In genomic region chr22:44676441-44677298, GRCh38 we compare ENCODE assay signal across 8 cellular contexts. TPM values are rescaled to one million over a fixed set of nuclear protein-coding genes. Genes with fewer than 3 reads are reported as not detected.
A peak's percentile ranks its signal among the peaks of the same experiment; 100 is the strongest.
DNase-seq lines count a peak whose midpoint lies in the region; ATAC-seq lines count a peak whose summit lies in the region.
"Had no signal": no experiment of that assay in that cellular context is flagged by ENCODE, and none has a peak within 500 bp of the region (broad histone marks: within the 10 kb centered on the region; RNA-seq: fewer than 3 reads in every experiment).

No MANE protein-coding gene starts in this region.

- H3K23ac ChIP-seq in neuronal stem cell (ENCODE audit: low read depth, low read length, poor library complexity): peak overlapping the region; percentile 21

- H4K8ac ChIP-seq in neuronal stem cell (ENCODE audit: low read depth, low read length): no peak overlapping the region

- peaks cover 47 to 64% of the 10 kb centered on the region in 2 donors for H3K4me1 Mint-ChIP-seq in effector memory CD8-positive, alpha-beta T cell (ENCODE audit: low read depth in 2 of 2)

- H3K27me3 ChIP-seq in neuronal stem cell (ENCODE audit: control insufficient read depth in 3 of 3, insufficient read depth in 3 of 3, low read depth in 1 of 3, low read length in 3 of 3): peaks cover 0 to 4% (median 0%) of the 10 kb centered on the region in 3 experiments

- H2BK12ac ChIP-seq in neuronal stem cell (ENCODE audit: low read length): no peak overlapping the region

- no peak overlapping the region for H3K27ac ChIP-seq in neuronal stem cell (replicated peaks; ENCODE audit: low read length)
- H3K27ac ChIP-seq: epithelial cell of prostate had no signal

- H3K4me2 ChIP-seq in neuronal stem cell (ENCODE audit: insufficient read depth, low read length, poor library complexity, severe bottlenecking): no peak overlapping the region

- peaks cover 3 to 7% of the 10 kb centered on the region in 2 donors for H3K4me1 ChIP-seq in neuronal stem cell (ENCODE audit: control insufficient read depth in 2 of 2, insufficient read depth in 1 of 2, low read depth in 1 of 2, low read length in 2 of 2)

- H3K27me3 Mint-ChIP-seq in effector memory CD8-positive, alpha-beta T cell: no peaks in the 10 kb centered on the region

- H3K36me3 Mint-ChIP-seq in effector memory CD8-positive, alpha-beta T cell (ENCODE audit: insufficient read depth): peaks cover 45% of the 10 kb centered on the region

- peak overlapping the region; percentile 67 to 68 for H3K4me3 Mint-ChIP-seq in effector memory CD8-positive, alpha-beta T cell

- peak overlapping the region; percentile 52 for H3K18ac ChIP-seq in neuronal stem cell (ENCODE audit: low read length)

- no peaks in the 10 kb centered on the region for H3K36me3 ChIP-seq in neuronal stem cell (replicated peaks in 1 of 2; ENCODE audit: control insufficient read depth in 2 of 2, insufficient read depth in 2 of 2, low read length in 2 of 2)

- H3K4me3 ChIP-seq in neuronal stem cell (ENCODE audit: low read length in 2 of 2): no peak overlapping the region

- H3K79me1 ChIP-seq in neuronal stem cell (ENCODE audit: low read depth, low read length): no peaks in the 10 kb centered on the region

- H2AK5ac ChIP-seq in neuronal stem cell (ENCODE audit: low read depth, low read length): peak overlapping the region; percentile 4

- no peak overlapping the region for H2AFZ ChIP-seq in neuronal stem cell (ENCODE audit: low read length)

- H3K27ac Mint-ChIP-seq in effector memory CD8-positive, alpha-beta T cell: peak overlapping the region; percentile 31 to 86

- no peak overlapping the region for H3K4ac ChIP-seq in neuronal stem cell (ENCODE audit: low read length)

- no peak overlapping the region for H2BK120ac ChIP-seq in neuronal stem cell (ENCODE audit: low read depth, low read length)

- no peaks in the 10 kb centered on the region for H3K9me3 Mint-ChIP-seq in effector memory CD8-positive, alpha-beta T cell

- H4K91ac ChIP-seq in neuronal stem cell (ENCODE audit: low read depth, low read length, poor library complexity): no peak overlapping the region

- WGBS in neuronal stem cell (ENCODE audit: extremely low coverage in 2 of 2, insufficient read length in 2 of 2, insufficient replicate concordance in 1 of 2), 2 donors: no CpG with 5 or more reads among the region's 20 CpGs

- H3K14ac ChIP-seq in neuronal stem cell (ENCODE audit: low read length): peak overlapping the region; percentile 42

- peak overlapping the region; percentile 26 for H2BK5ac ChIP-seq in neuronal stem cell (ENCODE audit: low read length)

- H3K9me3 ChIP-seq in neuronal stem cell (replicated peaks in 1 of 2; ENCODE audit: control insufficient read depth in 2 of 2, insufficient read depth in 1 of 2, low read depth in 1 of 2, low read length in 2 of 2): no peaks in the 10 kb centered on the region

- peak; percentile 42 for DNase-seq in ELF-1 (ENCODE audit: low read depth, low spot score)
- peak; percentile 68 for DNase-seq in NCI-H2171 treated with DMSO at 0.1 percent for 48 hours (lab: John Stamatoyannopoulos, UW)
- DNase-seq in effector memory CD8-positive, alpha-beta T cell: no peak
- DNase-seq in neuronal stem cell (ENCODE audit: low spot score): no peak
- DNase-seq in NCI-H2107 treated with DMSO at 0.1 percent for 48 hours (lab: John Stamatoyannopoulos, UW; ENCODE audit: unreplicated experiment): no peak
- DNase-seq in NCI-H446 treated with DMSO at 0.1 percent for 48 hours (lab: John Stamatoyannopoulos, UW): no peak

- H3K9ac ChIP-seq in neuronal stem cell (ENCODE audit: low read depth, low read length, poor library complexity): peak overlapping the region; percentile 18

- ATAC-seq in effector memory CD8-positive, alpha-beta T cell (replicated peaks): peak; percentile 2
- no peak for ATAC-seq in HG02610 (IDR thresholded peaks at IDR 0.05; ENCODE audit: unreplicated experiment)

- peak overlapping the region; percentile 5 for H2BK15ac ChIP-seq in neuronal stem cell (ENCODE audit: low read length)

RNA-seq across cellular contexts. Expression of gene PRR5, which starts 25.3 kb away (rescaled TPM):
- 14.6 TPM for polyA plus RNA-seq in neuronal stem cell (2013, experiment 1 of 2)
- polyA plus RNA-seq in neuronal stem cell (2013, experiment 2 of 2): 14.4 TPM

Comparison
In these comparisons a context has a peak if more than half of its experiments do, and no peak if none do; other contexts are left out.
1. DNase-seq: peak in ELF-1 (single experiment) and NCI-H2171 treated with DMSO at 0.1 percent for 48 hours (single experiment); none in effector memory CD8-positive, alpha-beta T cell (0 of 3), neuronal stem cell (single experiment), NCI-H2107 treated with DMSO at 0.1 percent for 48 hours (single experiment) and NCI-H446 treated with DMSO at 0.1 percent for 48 hours (single experiment).